Comparison of ENCODE assay signal across 1 cellular context in genomic region chr12:31362759-31363415, GRCh38.
TF ChIP-seq lines count a peak whose summit lies in the region.

No MANE protein-coding gene starts in this region.

TF ChIP-seq in Ishikawa, 13 proteins besides CTCF, POLR2A, EP300 and RAD21 (continued from another document):
- TF ChIP-seq REST (IDR thresholded peaks at IDR 0.05; ENCODE audit: low read depth), result no peak
- no peak for TF ChIP-seq EGR1 (IDR thresholded peaks at IDR 0.05)
- peak; percentile 19; the same call in 1 of the 2 replicates for TF ChIP-seq ZBTB7A (IDR thresholded peaks at IDR 0.05; ENCODE audit: low read depth)
- 0 out of 2 replicates have a peak, but pooled peaks have one; percentile 42 for TF ChIP-seq TCF12 (IDR thresholded peaks at IDR 0.05; ENCODE audit: low read depth)
- TF ChIP-seq TAF1 (IDR thresholded peaks at IDR 0.05; ENCODE audit: low read depth), result no peak
- peak; percentile 42; the same call in 1 of the 2 replicates for TF ChIP-seq TEAD4 (IDR thresholded peaks at IDR 0.05)
- no peak for TF ChIP-seq CREB1 (IDR thresholded peaks at IDR 0.05; ENCODE audit: low read depth)
